1 cellular context compared by ENCODE assay signal in the genomic region with DNA sequence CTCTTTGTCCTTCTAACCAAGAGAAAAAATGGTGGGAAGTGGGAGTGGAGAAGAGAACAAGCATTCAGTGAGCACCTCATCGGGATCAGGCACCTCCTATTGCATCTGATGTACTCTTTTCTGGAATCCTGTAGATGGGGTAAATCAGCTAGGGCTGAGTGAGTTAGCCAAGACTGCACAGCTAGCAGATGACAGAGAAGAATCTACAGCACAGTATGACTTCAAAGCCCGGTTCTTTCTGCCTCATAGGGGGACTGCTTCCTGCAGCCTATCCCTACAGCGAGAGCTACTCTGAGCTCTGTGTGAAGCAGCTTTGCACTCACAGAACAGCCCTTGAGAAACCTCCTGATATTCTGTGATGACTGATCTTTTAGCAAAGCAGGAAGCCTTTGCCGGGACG.
TF ChIP-seq lines count a peak whose summit lies in the region.

No MANE protein-coding gene starts in this region.

TF ChIP-seq in GM23338, 12 proteins besides CTCF, POLR2A, EP300 and RAD21 (continued from another document):
- TF ChIP-seq, protein P1, sequence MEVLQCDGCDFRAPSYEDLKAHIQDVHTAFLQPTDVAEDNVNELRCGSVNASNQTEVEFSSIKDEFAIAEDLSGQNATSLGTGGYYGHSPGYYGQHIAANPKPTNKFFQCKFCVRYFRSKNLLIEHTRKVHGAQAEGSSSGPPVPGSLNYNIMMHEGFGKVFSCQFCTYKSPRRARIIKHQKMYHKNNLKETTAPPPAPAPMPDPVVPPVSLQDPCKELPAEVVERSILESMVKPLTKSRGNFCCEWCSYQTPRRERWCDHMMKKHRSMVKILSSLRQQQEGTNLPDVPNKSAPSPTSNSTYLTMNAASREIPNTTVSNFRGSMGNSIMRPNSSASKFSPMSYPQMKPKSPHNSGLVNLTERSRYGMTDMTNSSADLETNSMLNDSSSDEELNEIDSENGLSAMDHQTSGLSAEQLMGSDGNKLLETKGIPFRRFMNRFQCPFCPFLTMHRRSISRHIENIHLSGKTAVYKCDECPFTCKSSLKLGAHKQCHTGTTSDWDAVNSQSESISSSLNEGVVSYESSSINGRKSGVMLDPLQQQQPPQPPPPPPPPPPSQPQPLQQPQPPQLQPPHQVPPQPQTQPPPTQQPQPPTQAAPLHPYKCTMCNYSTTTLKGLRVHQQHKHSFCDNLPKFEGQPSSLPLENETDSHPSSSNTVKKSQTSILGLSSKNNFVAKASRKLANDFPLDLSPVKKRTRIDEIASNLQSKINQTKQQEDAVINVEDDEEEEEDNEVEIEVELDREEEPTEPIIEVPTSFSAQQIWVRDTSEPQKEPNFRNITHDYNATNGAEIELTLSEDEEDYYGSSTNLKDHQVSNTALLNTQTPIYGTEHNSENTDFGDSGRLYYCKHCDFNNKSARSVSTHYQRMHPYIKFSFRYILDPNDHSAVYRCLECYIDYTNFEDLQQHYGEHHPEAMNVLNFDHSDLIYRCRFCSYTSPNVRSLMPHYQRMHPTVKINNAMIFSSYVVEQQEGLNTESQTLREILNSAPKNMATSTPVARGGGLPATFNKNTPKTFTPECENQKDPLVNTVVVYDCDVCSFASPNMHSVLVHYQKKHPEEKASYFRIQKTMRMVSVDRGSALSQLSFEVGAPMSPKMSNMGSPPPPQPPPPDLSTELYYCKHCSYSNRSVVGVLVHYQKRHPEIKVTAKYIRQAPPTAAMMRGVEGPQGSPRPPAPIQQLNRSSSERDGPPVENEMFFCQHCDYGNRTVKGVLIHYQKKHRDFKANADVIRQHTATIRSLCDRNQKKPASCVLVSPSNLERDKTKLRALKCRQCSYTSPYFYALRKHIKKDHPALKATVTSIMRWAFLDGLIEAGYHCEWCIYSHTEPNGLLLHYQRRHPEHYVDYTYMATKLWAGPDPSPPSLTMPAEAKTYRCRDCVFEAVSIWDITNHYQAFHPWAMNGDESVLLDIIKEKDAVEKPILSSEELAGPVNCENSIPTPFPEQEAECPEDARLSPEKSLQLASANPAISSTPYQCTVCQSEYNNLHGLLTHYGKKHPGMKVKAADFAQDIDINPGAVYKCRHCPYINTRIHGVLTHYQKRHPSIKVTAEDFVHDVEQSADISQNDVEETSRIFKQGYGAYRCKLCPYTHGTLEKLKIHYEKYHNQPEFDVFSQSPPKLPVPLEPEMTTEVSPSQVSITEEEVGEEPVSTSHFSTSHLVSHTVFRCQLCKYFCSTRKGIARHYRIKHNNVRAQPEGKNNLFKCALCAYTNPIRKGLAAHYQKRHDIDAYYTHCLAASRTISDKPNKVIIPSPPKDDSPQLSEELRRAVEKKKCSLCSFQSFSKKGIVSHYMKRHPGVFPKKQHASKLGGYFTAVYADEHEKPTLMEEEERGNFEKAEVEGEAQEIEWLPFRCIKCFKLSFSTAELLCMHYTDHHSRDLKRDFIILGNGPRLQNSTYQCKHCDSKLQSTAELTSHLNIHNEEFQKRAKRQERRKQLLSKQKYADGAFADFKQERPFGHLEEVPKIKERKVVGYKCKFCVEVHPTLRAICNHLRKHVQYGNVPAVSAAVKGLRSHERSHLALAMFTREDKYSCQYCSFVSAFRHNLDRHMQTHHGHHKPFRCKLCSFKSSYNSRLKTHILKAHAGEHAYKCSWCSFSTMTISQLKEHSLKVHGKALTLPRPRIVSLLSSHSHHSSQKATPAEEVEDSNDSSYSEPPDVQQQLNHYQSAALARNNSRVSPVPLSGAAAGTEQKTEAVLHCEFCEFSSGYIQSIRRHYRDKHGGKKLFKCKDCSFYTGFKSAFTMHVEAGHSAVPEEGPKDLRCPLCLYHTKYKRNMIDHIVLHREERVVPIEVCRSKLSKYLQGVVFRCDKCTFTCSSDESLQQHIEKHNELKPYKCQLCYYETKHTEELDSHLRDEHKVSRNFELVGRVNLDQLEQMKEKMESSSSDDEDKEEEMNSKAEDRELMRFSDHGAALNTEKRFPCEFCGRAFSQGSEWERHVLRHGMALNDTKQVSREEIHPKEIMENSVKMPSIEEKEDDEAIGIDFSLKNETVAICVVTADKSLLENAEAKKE (CRISPR knock-in tag; IDR thresholded peaks at IDR 0.05), result no peak
- TF ChIP-seq, protein P2, sequence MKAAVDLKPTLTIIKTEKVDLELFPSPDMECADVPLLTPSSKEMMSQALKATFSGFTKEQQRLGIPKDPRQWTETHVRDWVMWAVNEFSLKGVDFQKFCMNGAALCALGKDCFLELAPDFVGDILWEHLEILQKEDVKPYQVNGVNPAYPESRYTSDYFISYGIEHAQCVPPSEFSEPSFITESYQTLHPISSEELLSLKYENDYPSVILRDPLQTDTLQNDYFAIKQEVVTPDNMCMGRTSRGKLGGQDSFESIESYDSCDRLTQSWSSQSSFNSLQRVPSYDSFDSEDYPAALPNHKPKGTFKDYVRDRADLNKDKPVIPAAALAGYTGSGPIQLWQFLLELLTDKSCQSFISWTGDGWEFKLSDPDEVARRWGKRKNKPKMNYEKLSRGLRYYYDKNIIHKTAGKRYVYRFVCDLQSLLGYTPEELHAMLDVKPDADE (IDR thresholded peaks at IDR 0.05), result no peak
- TF ChIP-seq JUNB (IDR thresholded peaks at IDR 0.05; ENCODE audit: unreplicated experiment) (no peak), ZNF331 (CRISPR knock-in tag; IDR thresholded peaks at IDR 0.05; ENCODE audit: low read depth) (no peak), EZH2 (IDR thresholded peaks at IDR 0.05; ENCODE audit: low read depth, unreplicated experiment) (no peak), ZNF114 (CRISPR knock-in tag; IDR thresholded peaks at IDR 0.05) (no peak), POLR2AphosphoS5 (IDR thresholded peaks at IDR 0.05; ENCODE audit: low read depth) (no peak), CREB1 (CRISPR knock-in tag; IDR thresholded peaks at IDR 0.05; ENCODE audit: low read depth) (no peak), NANOG (IDR thresholded peaks at IDR 0.05; ENCODE audit: borderline replicate concordance) (no peak)
- TF ChIP-seq, protein P3, sequence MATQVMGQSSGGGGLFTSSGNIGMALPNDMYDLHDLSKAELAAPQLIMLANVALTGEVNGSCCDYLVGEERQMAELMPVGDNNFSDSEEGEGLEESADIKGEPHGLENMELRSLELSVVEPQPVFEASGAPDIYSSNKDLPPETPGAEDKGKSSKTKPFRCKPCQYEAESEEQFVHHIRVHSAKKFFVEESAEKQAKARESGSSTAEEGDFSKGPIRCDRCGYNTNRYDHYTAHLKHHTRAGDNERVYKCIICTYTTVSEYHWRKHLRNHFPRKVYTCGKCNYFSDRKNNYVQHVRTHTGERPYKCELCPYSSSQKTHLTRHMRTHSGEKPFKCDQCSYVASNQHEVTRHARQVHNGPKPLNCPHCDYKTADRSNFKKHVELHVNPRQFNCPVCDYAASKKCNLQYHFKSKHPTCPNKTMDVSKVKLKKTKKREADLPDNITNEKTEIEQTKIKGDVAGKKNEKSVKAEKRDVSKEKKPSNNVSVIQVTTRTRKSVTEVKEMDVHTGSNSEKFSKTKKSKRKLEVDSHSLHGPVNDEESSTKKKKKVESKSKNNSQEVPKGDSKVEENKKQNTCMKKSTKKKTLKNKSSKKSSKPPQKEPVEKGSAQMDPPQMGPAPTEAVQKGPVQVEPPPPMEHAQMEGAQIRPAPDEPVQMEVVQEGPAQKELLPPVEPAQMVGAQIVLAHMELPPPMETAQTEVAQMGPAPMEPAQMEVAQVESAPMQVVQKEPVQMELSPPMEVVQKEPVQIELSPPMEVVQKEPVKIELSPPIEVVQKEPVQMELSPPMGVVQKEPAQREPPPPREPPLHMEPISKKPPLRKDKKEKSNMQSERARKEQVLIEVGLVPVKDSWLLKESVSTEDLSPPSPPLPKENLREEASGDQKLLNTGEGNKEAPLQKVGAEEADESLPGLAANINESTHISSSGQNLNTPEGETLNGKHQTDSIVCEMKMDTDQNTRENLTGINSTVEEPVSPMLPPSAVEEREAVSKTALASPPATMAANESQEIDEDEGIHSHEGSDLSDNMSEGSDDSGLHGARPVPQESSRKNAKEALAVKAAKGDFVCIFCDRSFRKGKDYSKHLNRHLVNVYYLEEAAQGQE (IDR thresholded peaks at IDR 0.05; ENCODE audit: unreplicated experiment), result no peak
TF ChIP-seq in GM23338: peak in this region for 0.
